17 cellular contexts compared by ENCODE assay signal in genomic region chr10:85643171-85643838, GRCh38.
DNase-seq lines count a peak whose midpoint lies in the region; ATAC-seq and TF ChIP-seq lines count a peak whose summit lies in the region.
"Had no signal": no experiment of that assay in that cellular context is flagged by ENCODE, and none has a peak within 500 bp of the region (broad histone marks: within the 10 kb centered on the region; RNA-seq: fewer than 3 reads in every experiment).

No MANE protein-coding gene starts in this region.

- no peak for TF ChIP-seq RAD21 in HCT116 (IDR thresholded peaks at IDR 0.05; ENCODE audit: low read depth)

- CTCF ChIA-PET in HCT116 (lab: Charles Lee) = no interaction called here

- H3K4me3 Mint-ChIP-seq in GM23338 = no peak overlapping the region
- H3K4me3 Mint-ChIP-seq in activated T-cell treated with anti-CD3 and anti-CD28 coated beads, Interleukin-2, amount 50 U/mL, for 4 hours = no peak overlapping the region
- H3K4me3 Mint-ChIP-seq: activated naive CD8-positive, alpha-beta T cell; activated T-cell treated with anti-CD3 and anti-CD28 coated beads, Interleukin-2, amount 50 U/mL, for 72 hours; natural killer cell treated with Interleukin-12 subunit alpha and Interleukin-12 subunit beta and Interleukin-15 and Interleukin-18, amount 100 ng/mL, for 72 hours; T-helper 17 cell had no signal

- H3K9me3 ChIP-seq in HCT116 (ENCODE audit: control insufficient read depth in 1 of 2, insufficient read depth in 1 of 2, low read depth in 1 of 2, low read length in 2 of 2) = no peaks in the 10 kb centered on the region
- no peaks in the 10 kb centered on the region for H3K9me3 ChIP-seq in tibial artery

- H3K36me3 ChIP-seq in HCT116 (ENCODE audit: control insufficient read depth in 1 of 2, insufficient read depth in 2 of 2, low read length in 2 of 2) (no peaks in the 10 kb centered on the region), tibial artery (no peaks in the 10 kb centered on the region), GM23338 (ENCODE audit: insufficient read depth) (no peaks in the 10 kb centered on the region; the same call in 1 of the 2 replicates)

- intact Hi-C loops in HCT116 (cut with micrococcal nuclease) = no loop called here
- intact Hi-C loops in left colon (cut with DNase I, micrococcal nuclease) = no loop called here
- intact Hi-C loops in tibial artery (cut with DNase I; ENCODE audit: low total_unique reads) = no loop called here

- no TSS peak for BruUV-seq in HCT116 (replicated peaks; lab: Mats Ljungman, UMichigan)

- H3K27me3 Mint-ChIP-seq in GM23338 (ENCODE audit: insufficient read depth, low read depth, poor library complexity) = peaks cover 5% of the 10 kb centered on the region
- no peaks in the 10 kb centered on the region for H3K27me3 Mint-ChIP-seq in activated T-cell treated with anti-CD3 and anti-CD28 coated beads, Interleukin-2, amount 50 U/mL, for 4 hours (ENCODE audit: low read depth)
- H3K27me3 Mint-ChIP-seq: activated naive CD8-positive, alpha-beta T cell; natural killer cell treated with Interleukin-12 subunit alpha and Interleukin-12 subunit beta and Interleukin-15 and Interleukin-18, amount 100 ng/mL, for 72 hours; T-helper 17 cell had no signal

- H3K79me2 ChIP-seq in HCT116 (ENCODE audit: insufficient read depth, low read length) = no peaks in the 10 kb centered on the region
- no peaks in the 10 kb centered on the region for H3K79me2 ChIP-seq in GM23338 (replicated peaks; ENCODE audit: insufficient read depth)

- TF ChIP-seq CTCF in HCT116 (IDR thresholded peaks at IDR 0.05 in 2 of 3, conservative IDR thresholded peaks at IDR 0.05 in 1 of 3; ENCODE audit: borderline replicate concordance in 1 of 3, insufficient read depth in 1 of 3, low read depth in 2 of 3, low read length in 2 of 3) = no peak
- TF ChIP-seq CTCF in tibial artery (IDR thresholded peaks at IDR 0.05) = no peak
- no peak for TF ChIP-seq CTCF in GM23338 (conservative IDR thresholded peaks at IDR 0.05; ENCODE audit: low read depth in 2 of 2)

- RAD21 ChIA-PET in HCT116 (lab: Charles Lee; ENCODE audit: low non-redundant PET in 1 of 2, low total read pairs in 2 of 2, uncharacterized antibody in 2 of 2, unreplicated experiment in 2 of 2) = no interaction called here

- H3K9me3 Mint-ChIP-seq in GM23338 = peaks cover 93% of the 10 kb centered on the region
- H3K9me3 Mint-ChIP-seq in activated T-cell treated with anti-CD3 and anti-CD28 coated beads, Interleukin-2, amount 50 U/mL, for 4 hours = no peaks in the 10 kb centered on the region
- H3K9me3 Mint-ChIP-seq: activated T-cell treated with anti-CD3 and anti-CD28 coated beads, Interleukin-2, amount 50 U/mL, for 72 hours had no signal

- POLR2A ChIA-PET in HCT116 (lab: Charles Lee) = no interaction called here

- H3K9ac ChIP-seq in HCT116 (ENCODE audit: low read length) = peak overlapping the region; percentile 38

- H3K27ac ChIP-seq in HCT116 (ENCODE audit: low read depth, low read length) = peak overlapping the region; percentile 81
- H3K27ac ChIP-seq in tibial artery = peak overlapping the region; percentile 23 to 48
- no peak overlapping the region for H3K27ac ChIP-seq in GM23338 (ENCODE audit: low read depth)

- H3K36me3 Mint-ChIP-seq in GM23338 (ENCODE audit: low read depth) = peaks cover 7% of the 10 kb centered on the region
- H3K36me3 Mint-ChIP-seq in activated T-cell treated with anti-CD3 and anti-CD28 coated beads, Interleukin-2, amount 50 U/mL, for 4 hours (ENCODE audit: insufficient read depth) = no peaks in the 10 kb centered on the region
- H3K36me3 Mint-ChIP-seq: activated naive CD8-positive, alpha-beta T cell; natural killer cell treated with Interleukin-12 subunit alpha and Interleukin-12 subunit beta and Interleukin-15 and Interleukin-18, amount 100 ng/mL, for 72 hours had no signal

- peak overlapping the region; percentile 68 for H3K4me2 ChIP-seq in HCT116 (ENCODE audit: low read length)
- no peak overlapping the region for H3K4me2 ChIP-seq in GM23338

- peak; percentile 16 for ATAC-seq in HCT116
- peak; percentile 66 for ATAC-seq in left colon
- no peak for ATAC-seq in GM23338
- ATAC-seq in GM19455 (IDR thresholded peaks at IDR 0.05; ENCODE audit: unreplicated experiment) = no peak
- no peak for ATAC-seq in activated T-cell treated with anti-CD3 and anti-CD28 coated beads, Interleukin-2, amount 50 U/mL, for 4 hours
- ATAC-seq: activated T-cell treated with anti-CD3 and anti-CD28 coated beads, Interleukin-2, amount 50 U/mL, for 72 hours; natural killer cell treated with Interleukin-12 subunit alpha and Interleukin-12 subunit beta and Interleukin-15 and Interleukin-18, amount 100 ng/mL, for 72 hours; T-helper 17 cell had no signal

- H3F3A ChIP-seq in GM23338 (replicated peaks; ENCODE audit: low read depth) = no peaks in the 10 kb centered on the region

- H3K27me3 ChIP-seq in HCT116 (ENCODE audit: insufficient read depth, low read length) = no peaks in the 10 kb centered on the region
- no peaks in the 10 kb centered on the region for H3K27me3 ChIP-seq in tibial artery
- H3K27me3 ChIP-seq in GM23338 (ENCODE audit: insufficient read depth) = no peaks in the 10 kb centered on the region

- H3K27ac Mint-ChIP-seq in GM23338 = no peak overlapping the region
- H3K27ac Mint-ChIP-seq: activated naive CD8-positive, alpha-beta T cell; activated T-cell treated with anti-CD3 and anti-CD28 coated beads, Interleukin-2, amount 50 U/mL, for 72 hours; natural killer cell treated with Interleukin-12 subunit alpha and Interleukin-12 subunit beta and Interleukin-15 and Interleukin-18, amount 100 ng/mL, for 72 hours; T-helper 17 cell had no signal

- DNase-seq in HCT116 (ENCODE audit: low read depth, low spot score) (no peak), SW480 (ENCODE audit: low spot score) (peak; percentile 10), left colon (no peak), tibial artery (no peak), GM23338 (ENCODE audit: low spot score) (no peak), SW 1271 (lab: John Stamatoyannopoulos, UW) (no peak)
- no peak for DNase-seq in activated T-cell treated with anti-CD3 and anti-CD28 coated beads, Interleukin-2, amount 50 U/mL, for 4 hours
- DNase-seq: activated T-cell treated with anti-CD3 and anti-CD28 coated beads, Interleukin-2, amount 50 U/mL, for 72 hours; NCI-H1105 treated with DMSO at 0.1 percent for 48 hours; NCI-H2107; NCI-H524 treated with DMSO at 0.1 percent for 48 hours; SHP77; stimulated activated CD4-positive, alpha-beta T cell treated with anti-CD3 and anti-CD28 coated beads, Interleukin-4, amount 100 ng/mL, for 24 hours; T-helper 17 cell had no signal

- H3K4me1 ChIP-seq in HCT116 (ENCODE audit: control insufficient read depth in 1 of 2, insufficient read depth in 2 of 2, low read length in 2 of 2) (peaks cover 44 to 54% of the 10 kb centered on the region in 2 experiments), tibial artery (peaks cover 0 to 21% (median 18%) of the 10 kb centered on the region in 4 donors), GM23338 (ENCODE audit: insufficient read depth) (no peaks in the 10 kb centered on the region)

- peak overlapping the region in 1 of 2 experiments; percentile 20; a peak in 2 of 4 replicates for H3K4me3 ChIP-seq in HCT116 (replicated peaks in 1 of 2; ENCODE audit: low read depth in 1 of 2, low read length in 2 of 2)
- no peak overlapping the region for H3K4me3 ChIP-seq in tibial artery
- no peak overlapping the region for H3K4me3 ChIP-seq in GM23338

- H3K9me2 ChIP-seq in HCT116 (ENCODE audit: insufficient read depth) (no peaks in the 10 kb centered on the region), GM23338 (ENCODE audit: insufficient read depth) (no peaks in the 10 kb centered on the region)

- H4K20me1 ChIP-seq in HCT116 (ENCODE audit: insufficient read depth) (no peaks in the 10 kb centered on the region), GM23338 (replicated peaks; ENCODE audit: insufficient read depth) (no peaks in the 10 kb centered on the region)

- no peak for TF ChIP-seq POLR2A in HCT116 (IDR thresholded peaks at IDR 0.05; ENCODE audit: borderline replicate concordance, extremely low read depth, insufficient read depth, insufficient read length)

- no peaks in the 10 kb centered on the region; the same call in 2 of the 3 replicates for H3K4me1 Mint-ChIP-seq in GM23338
- H3K4me1 Mint-ChIP-seq in activated T-cell treated with anti-CD3 and anti-CD28 coated beads, Interleukin-2, amount 50 U/mL, for 4 hours (ENCODE audit: low read depth) = no peaks in the 10 kb centered on the region

- H2AFZ ChIP-seq in HCT116 (ENCODE audit: low read depth, low read length, poor library complexity, severe bottlenecking) (no peak overlapping the region), GM23338 (no peak overlapping the region)

TF ChIP-seq in HCT116, 20 proteins besides CTCF, POLR2A, EP300 and RAD21:
- TF ChIP-seq ZNF274 (IDR thresholded peaks at IDR 0.05; ENCODE audit: low read depth, low read length) = no peak
- TF ChIP-seq CBX3 (IDR thresholded peaks at IDR 0.05; ENCODE audit: low read depth) = no peak; the same call in 1 of the 2 replicates
- TF ChIP-seq EZH2 (IDR thresholded peaks at IDR 0.05) = no peak
- no peak for TF ChIP-seq SIN3A (IDR thresholded peaks at IDR 0.05; ENCODE audit: low read depth)
- TF ChIP-seq CEBPB (IDR thresholded peaks at IDR 0.05; ENCODE audit: low read depth) = no peak
- no peak for TF ChIP-seq TCF7L2 (IDR thresholded peaks at IDR 0.05; ENCODE audit: borderline replicate concordance, extremely low read depth, insufficient read depth, insufficient read length)

TF ChIP-seq in GM23338, 12 proteins besides CTCF, POLR2A, EP300 and RAD21 (continues in another document):
- TF ChIP-seq EZH2phosphoT487 (IDR thresholded peaks at IDR 0.05; ENCODE audit: unreplicated experiment) (no peak), POLR2AphosphoS5 (IDR thresholded peaks at IDR 0.05; ENCODE audit: low read depth) (no peak), JUNB (IDR thresholded peaks at IDR 0.05; ENCODE audit: unreplicated experiment) (no peak), ETS1 (IDR thresholded peaks at IDR 0.05) (no peak)

Comparison
In these comparisons a context has a peak if more than half of its experiments do, and no peak if none do; other contexts are left out.
1. ATAC-seq: peak in HCT116 (single experiment) and left colon (single experiment); none in GM23338 (single experiment), GM19455 (single experiment) and activated T-cell treated with anti-CD3 and anti-CD28 coated beads, Interleukin-2, amount 50 U/mL, for 4 hours (0 of 2).